Comparison of ENCODE assay signal across 8 cellular contexts in the genomic region with DNA sequence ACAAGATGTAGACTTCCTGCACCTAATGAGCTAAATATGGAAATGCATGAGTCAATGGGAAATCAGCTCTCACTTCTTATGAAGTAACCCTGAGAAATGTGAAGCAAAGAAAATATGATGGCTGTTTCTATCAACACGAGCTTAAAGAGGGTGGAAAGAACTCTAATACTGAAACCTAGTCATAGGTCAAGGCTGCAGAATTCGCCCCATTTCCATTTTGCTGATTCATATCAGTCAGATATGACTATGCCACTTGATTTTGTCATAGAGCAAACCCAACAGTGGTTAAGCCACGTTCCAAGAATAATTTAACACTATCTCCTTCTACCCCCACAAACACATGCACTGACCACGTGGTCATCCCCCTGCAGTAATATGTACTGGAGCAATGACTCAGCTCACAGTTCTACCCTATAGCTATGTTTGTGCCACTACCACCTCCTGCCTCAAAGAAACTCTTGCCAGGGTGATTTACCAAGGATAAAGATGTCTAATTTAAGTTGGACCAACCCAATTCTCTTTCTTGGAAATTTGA.
DNase-seq lines count a peak whose midpoint lies in the region; ATAC-seq and TF ChIP-seq lines count a peak whose summit lies in the region.

No MANE protein-coding gene starts in this region.

- intact Hi-C loops in transverse colon (cut with DNase I; ENCODE audit: low total_unique reads) = loop anchor here (2.0 kb wide), 1 partner anchor 35 kb away; no protein-coding TSS in a partner anchor

- H3K27ac ChIP-seq in SK-N-SH (ENCODE audit: low read depth in 2 of 2, low read length in 1 of 2) = peak overlapping the region in 1 of 2 experiments; percentile 99; a peak in 2 of 4 replicates
- H3K27ac ChIP-seq in transverse colon = no peak overlapping the region

- H4K20me1 ChIP-seq in SK-N-SH (ENCODE audit: insufficient read depth) = no peaks in the 10 kb centered on the region

- H3K4me3 ChIP-seq in AG04449 (ENCODE audit: low read depth, low read length) (no peak overlapping the region), SK-N-SH (ENCODE audit: low read depth in 2 of 2, low read length in 1 of 2) (no peak overlapping the region), fibroblast of villous mesenchyme (ENCODE audit: low read depth, low read length) (no peak overlapping the region), transverse colon (no peak overlapping the region)

- CTCF ChIA-PET in AG04449 (lab: Yijun Ruan, JAX) (interaction anchor here (0.7 to 1.1 kb wide), 3 partner anchors 46 to 694 kb away, joined by 3 read pairs; no protein-coding TSS in a partner anchor), SK-N-SH (lab: Yijun Ruan, JAX) (no interaction called here)

- H3K9ac ChIP-seq in SK-N-SH = peak overlapping the region; percentile 66

- H3K9me3 ChIP-seq in SK-N-SH = 0 out of 2 replicates have a peak, but pooled peaks cover 4% of the 10 kb centered on the region
- no peaks in the 10 kb centered on the region for H3K9me3 ChIP-seq in transverse colon

- TF ChIP-seq EP300 in SK-N-SH (IDR thresholded peaks at IDR 0.05; ENCODE audit: borderline replicate concordance in 1 of 2, low read depth in 1 of 2, low read length in 1 of 2) (peak; percentile 12 to 92; a peak in 3 of 4 replicates), transverse colon (IDR thresholded peaks at IDR 0.05; ENCODE audit: low read depth) (no peak)

- TF ChIP-seq CTCF in AG04449 (IDR thresholded peaks at IDR 0.05; ENCODE audit: insufficient read depth, low read length, missing control alignments) (no peak), SK-N-SH (IDR thresholded peaks at IDR 0.05) (no peak), fibroblast of villous mesenchyme (IDR thresholded peaks at IDR 0.05; ENCODE audit: insufficient read depth, low read depth, low read length) (no peak), transverse colon (IDR thresholded peaks at IDR 0.05) (no peak)

- H3K36me3 ChIP-seq in SK-N-SH (replicated peaks in 1 of 2; ENCODE audit: control insufficient read depth in 1 of 2, insufficient read depth in 2 of 2, low read length in 1 of 2) = no peaks in the 10 kb centered on the region
- no peaks in the 10 kb centered on the region for H3K36me3 ChIP-seq in transverse colon

- DNase-seq in AG04449 (ENCODE audit: low read depth, low spot score) (peak; percentile 99), SK-N-SH (no peak), fibroblast of villous mesenchyme (ENCODE audit: low read depth) (peak; percentile 91), transverse colon (no peak), islet precursor cell (no peak), NCI-H2107 treated with DMSO at 0.1 percent for 48 hours (lab: John Stamatoyannopoulos, UW; ENCODE audit: unreplicated experiment) (no peak)

- peak; percentile 96 for ATAC-seq in GM18907 (IDR thresholded peaks at IDR 0.05; ENCODE audit: unreplicated experiment)
- peak; percentile 94 for ATAC-seq in HG03045 (IDR thresholded peaks at IDR 0.05; ENCODE audit: unreplicated experiment)

- no peak overlapping the region for H2AFZ ChIP-seq in SK-N-SH (ENCODE audit: low read depth)

- no peaks in the 10 kb centered on the region for H3K9me2 ChIP-seq in SK-N-SH

- POLR2A ChIA-PET in AG04449 (lab: Yijun Ruan, JAX) = interaction anchor here (0.9 to 1.4 kb wide), 6 partner anchors 9 to 707 kb away, joined by 3 to 13 read pairs (median 6); no protein-coding TSS in a partner anchor
- POLR2A ChIA-PET in SK-N-SH (lab: Yijun Ruan, JAX) = no interaction called here

- peaks cover 39% of the 10 kb centered on the region for H3F3A ChIP-seq in SK-N-SH (replicated peaks; ENCODE audit: insufficient read depth)

- no peaks in the 10 kb centered on the region for H3K79me2 ChIP-seq in SK-N-SH (ENCODE audit: insufficient read depth)

- WGBS in SK-N-SH (ENCODE audit: low lambda C conversion rate) = 11% methylated on average over 4 of the region's 4 CpGs
- WGBS in transverse colon (ENCODE audit: low coverage in 1 of 2), 2 donors = 54 to 59% methylated on average over 4 of the region's 4 CpGs

- no peak for TF ChIP-seq RAD21 in SK-N-SH (IDR thresholded peaks at IDR 0.05; ENCODE audit: low read length)

- in situ Hi-C loops in transverse colon (cut with MboI; ENCODE audit: low pct_ligation_motif_present in 1 of 4, low pct_unique_long_range_greater_than_20kb in 1 of 4, low sequenced_read_pairs in 3 of 4) = no loop called here

- no peaks in the 10 kb centered on the region for H3K27me3 ChIP-seq in SK-N-SH (ENCODE audit: insufficient read depth)
- H3K27me3 ChIP-seq in transverse colon = no peaks in the 10 kb centered on the region

- TF ChIP-seq POLR2A in transverse colon (IDR thresholded peaks at IDR 0.05) = no peak

- peak overlapping the region; percentile 46; the same call in 1 of the 2 replicates for H3K4me2 ChIP-seq in SK-N-SH

- H3K4me1 ChIP-seq in SK-N-SH (ENCODE audit: control insufficient read depth in 1 of 2, insufficient read depth in 2 of 2, low read depth in 1 of 2, low read length in 1 of 2) (peaks cover 8 to 25% of the 10 kb centered on the region in 2 experiments), transverse colon (no peaks in the 10 kb centered on the region)

TF ChIP-seq in SK-N-SH, 30 proteins besides CTCF, POLR2A, EP300 and RAD21 (continues in another document):
- TF ChIP-seq, protein P1, sequence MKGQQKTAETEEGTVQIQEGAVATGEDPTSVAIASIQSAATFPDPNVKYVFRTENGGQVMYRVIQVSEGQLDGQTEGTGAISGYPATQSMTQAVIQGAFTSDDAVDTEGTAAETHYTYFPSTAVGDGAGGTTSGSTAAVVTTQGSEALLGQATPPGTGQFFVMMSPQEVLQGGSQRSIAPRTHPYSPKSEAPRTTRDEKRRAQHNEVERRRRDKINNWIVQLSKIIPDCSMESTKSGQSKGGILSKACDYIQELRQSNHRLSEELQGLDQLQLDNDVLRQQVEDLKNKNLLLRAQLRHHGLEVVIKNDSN (IDR thresholded peaks at IDR 0.05; ENCODE audit: borderline replicate concordance, low read depth) = peak; percentile 89
- TF ChIP-seq ELF1 (IDR thresholded peaks at IDR 0.05) (no peak), TEAD4 (IDR thresholded peaks at IDR 0.05; ENCODE audit: borderline replicate concordance, insufficient read depth) (peak; percentile 88), NFIC (IDR thresholded peaks at IDR 0.05; ENCODE audit: borderline replicate concordance) (peak; percentile 86), JUND (IDR thresholded peaks at IDR 0.05) (peak; percentile 83), SMC3 (IDR thresholded peaks at IDR 0.05; ENCODE audit: low read depth, low read length) (no peak), POLR2AphosphoS5 (IDR thresholded peaks at IDR 0.05; ENCODE audit: low read depth, low read length) (peak; percentile 18; the same call in 1 of the 2 replicates), TAF1 (IDR thresholded peaks at IDR 0.05; ENCODE audit: borderline replicate concordance, low read depth, low read length) (no peak), RFX5 (IDR thresholded peaks at IDR 0.05; ENCODE audit: low read length) (no peak), CHD2 (IDR thresholded peaks at IDR 0.05; ENCODE audit: low read length, partially characterized antibody) (no peak), GATA2 (CRISPR knock-in tag; IDR thresholded peaks at IDR 0.05) (no peak), FOXM1 (IDR thresholded peaks at IDR 0.05; ENCODE audit: low read depth) (0 out of 2 replicates have a peak, but pooled peaks have one; percentile 21), FOSL2 (IDR thresholded peaks at IDR 0.05; ENCODE audit: borderline replicate concordance, low read depth) (peak; percentile 76)
- TF ChIP-seq, protein P2, sequence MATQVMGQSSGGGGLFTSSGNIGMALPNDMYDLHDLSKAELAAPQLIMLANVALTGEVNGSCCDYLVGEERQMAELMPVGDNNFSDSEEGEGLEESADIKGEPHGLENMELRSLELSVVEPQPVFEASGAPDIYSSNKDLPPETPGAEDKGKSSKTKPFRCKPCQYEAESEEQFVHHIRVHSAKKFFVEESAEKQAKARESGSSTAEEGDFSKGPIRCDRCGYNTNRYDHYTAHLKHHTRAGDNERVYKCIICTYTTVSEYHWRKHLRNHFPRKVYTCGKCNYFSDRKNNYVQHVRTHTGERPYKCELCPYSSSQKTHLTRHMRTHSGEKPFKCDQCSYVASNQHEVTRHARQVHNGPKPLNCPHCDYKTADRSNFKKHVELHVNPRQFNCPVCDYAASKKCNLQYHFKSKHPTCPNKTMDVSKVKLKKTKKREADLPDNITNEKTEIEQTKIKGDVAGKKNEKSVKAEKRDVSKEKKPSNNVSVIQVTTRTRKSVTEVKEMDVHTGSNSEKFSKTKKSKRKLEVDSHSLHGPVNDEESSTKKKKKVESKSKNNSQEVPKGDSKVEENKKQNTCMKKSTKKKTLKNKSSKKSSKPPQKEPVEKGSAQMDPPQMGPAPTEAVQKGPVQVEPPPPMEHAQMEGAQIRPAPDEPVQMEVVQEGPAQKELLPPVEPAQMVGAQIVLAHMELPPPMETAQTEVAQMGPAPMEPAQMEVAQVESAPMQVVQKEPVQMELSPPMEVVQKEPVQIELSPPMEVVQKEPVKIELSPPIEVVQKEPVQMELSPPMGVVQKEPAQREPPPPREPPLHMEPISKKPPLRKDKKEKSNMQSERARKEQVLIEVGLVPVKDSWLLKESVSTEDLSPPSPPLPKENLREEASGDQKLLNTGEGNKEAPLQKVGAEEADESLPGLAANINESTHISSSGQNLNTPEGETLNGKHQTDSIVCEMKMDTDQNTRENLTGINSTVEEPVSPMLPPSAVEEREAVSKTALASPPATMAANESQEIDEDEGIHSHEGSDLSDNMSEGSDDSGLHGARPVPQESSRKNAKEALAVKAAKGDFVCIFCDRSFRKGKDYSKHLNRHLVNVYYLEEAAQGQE (IDR thresholded peaks at IDR 0.05; ENCODE audit: low read depth, low read length) = no peak
- TF ChIP-seq, protein P3, sequence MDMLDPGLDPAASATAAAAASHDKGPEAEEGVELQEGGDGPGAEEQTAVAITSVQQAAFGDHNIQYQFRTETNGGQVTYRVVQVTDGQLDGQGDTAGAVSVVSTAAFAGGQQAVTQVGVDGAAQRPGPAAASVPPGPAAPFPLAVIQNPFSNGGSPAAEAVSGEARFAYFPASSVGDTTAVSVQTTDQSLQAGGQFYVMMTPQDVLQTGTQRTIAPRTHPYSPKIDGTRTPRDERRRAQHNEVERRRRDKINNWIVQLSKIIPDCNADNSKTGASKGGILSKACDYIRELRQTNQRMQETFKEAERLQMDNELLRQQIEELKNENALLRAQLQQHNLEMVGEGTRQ (IDR thresholded peaks at IDR 0.05; ENCODE audit: borderline replicate concordance, low read depth, low read length) = no peak
- TF ChIP-seq, protein P4, sequence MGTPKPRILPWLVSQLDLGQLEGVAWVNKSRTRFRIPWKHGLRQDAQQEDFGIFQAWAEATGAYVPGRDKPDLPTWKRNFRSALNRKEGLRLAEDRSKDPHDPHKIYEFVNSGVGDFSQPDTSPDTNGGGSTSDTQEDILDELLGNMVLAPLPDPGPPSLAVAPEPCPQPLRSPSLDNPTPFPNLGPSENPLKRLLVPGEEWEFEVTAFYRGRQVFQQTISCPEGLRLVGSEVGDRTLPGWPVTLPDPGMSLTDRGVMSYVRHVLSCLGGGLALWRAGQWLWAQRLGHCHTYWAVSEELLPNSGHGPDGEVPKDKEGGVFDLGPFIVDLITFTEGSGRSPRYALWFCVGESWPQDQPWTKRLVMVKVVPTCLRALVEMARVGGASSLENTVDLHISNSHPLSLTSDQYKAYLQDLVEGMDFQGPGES (IDR thresholded peaks at IDR 0.05; ENCODE audit: low read depth, low read length) = no peak

Comparison
In these comparisons a context has a peak if more than half of its experiments do, and no peak if none do; other contexts are left out.
1. DNase-seq: peak in AG04449 (single experiment) and fibroblast of villous mesenchyme (single experiment); none in SK-N-SH (single experiment), transverse colon (single experiment), islet precursor cell (single experiment) and NCI-H2107 treated with DMSO at 0.1 percent for 48 hours (single experiment).